In the genomic region with DNA sequence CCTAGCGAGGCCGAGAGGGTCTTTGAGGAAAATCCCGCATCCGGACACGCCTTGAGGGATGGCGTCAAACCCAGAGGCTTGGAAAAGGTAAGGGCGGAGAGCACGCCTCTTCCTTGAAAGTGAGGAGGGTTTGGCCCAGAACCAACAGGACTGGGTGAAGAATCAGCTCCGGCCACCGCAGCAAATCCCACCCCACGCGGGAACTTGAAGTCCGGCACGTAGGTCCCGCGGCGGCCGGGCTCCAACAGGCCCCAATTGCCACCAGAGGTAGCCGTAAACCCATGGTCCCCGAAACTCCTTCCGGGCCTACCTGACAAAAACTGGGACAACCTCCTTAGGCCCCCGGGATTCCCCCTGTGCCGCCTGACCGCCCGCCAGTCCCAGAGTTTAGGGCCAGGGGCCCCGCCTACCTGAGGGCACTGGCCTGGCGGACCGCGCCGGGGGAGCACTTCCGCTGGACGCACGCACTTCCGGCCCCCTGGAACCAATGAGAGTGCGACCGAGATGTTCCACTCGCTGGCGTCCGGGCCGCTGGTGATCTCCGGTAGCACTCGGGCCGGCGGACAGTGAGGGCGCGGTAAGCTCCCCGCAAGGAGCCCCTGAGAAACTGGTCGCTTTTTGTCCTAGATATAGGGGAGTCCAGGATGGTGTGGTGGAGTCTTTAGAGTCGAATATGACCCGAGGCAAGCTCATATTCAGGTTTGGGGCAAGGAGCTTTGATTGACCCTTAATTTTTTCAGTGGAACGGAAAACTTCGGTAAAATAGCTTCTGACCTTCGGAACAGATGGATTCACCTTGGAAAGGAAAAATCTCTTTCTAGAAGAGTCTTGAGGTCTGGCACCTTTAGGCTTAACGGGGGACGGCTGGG, we compare ENCODE assay signal across 8 cellular contexts. TPM values are rescaled to one million over a fixed set of nuclear protein-coding genes. Genes with fewer than 3 reads are reported as not detected.
DNase-seq lines count a peak whose midpoint lies in the region; ATAC-seq, FAIRE-seq and TF ChIP-seq lines count a peak whose summit lies in the region.

Gene LZIC (minus strand): TSS at position 453 of the 869 bp plus-strand sequence. CDS start 6,772 bp downstream, outside the sequence.
Gene NMNAT1 (plus strand): TSS at position 537 of the 869 bp plus-strand sequence. CDS start 28,599 bp downstream, outside the sequence.

- no peaks in the 10 kb centered on the region for H3K9me3 Mint-ChIP-seq in dendritic cell treated with granulocyte-macrophage colony-stimulating factor and Interleukin-4, amounts not matched to agents 40 ng/mL and 50 ng/mL, for 4 days

- no peaks in the 10 kb centered on the region for H3K27me3 ChIP-seq in BLaER1 treated with 17β-estradiol and CSF1 and Interleukin-3, amounts not matched to agents 10 nM and 100 nM
- no peaks in the 10 kb centered on the region; a peak in 2 of 5 replicates for H3K27me3 ChIP-seq in HepG2 (ENCODE audit: control insufficient read depth in 1 of 2, insufficient read depth in 2 of 2, low read length in 2 of 2)

- peak; percentile 87 to 97 for TF ChIP-seq POLR2A in HepG2 (IDR thresholded peaks at IDR 0.05; ENCODE audit: insufficient read depth in 1 of 2, low read depth in 2 of 2, low read length in 2 of 2)

- peak within 1 kb of the TSS; percentile 87 for H3K4me3 Mint-ChIP-seq in dendritic cell treated with granulocyte-macrophage colony-stimulating factor and Interleukin-4, amounts not matched to agents 40 ng/mL and 50 ng/mL, for 4 days

- intact Hi-C loops in dendritic cell treated with granulocyte-macrophage colony-stimulating factor and Interleukin-4, amounts not matched to agents 40 ng/mL and 50 ng/mL, for 4 days (cut with micrococcal nuclease) = loop anchor here (2.0 kb wide), 2 partner anchors 68 to 90 kb away; partner anchors contain the start of gene UBE4B
- intact Hi-C loops in HepG2 (cut with micrococcal nuclease; ENCODE audit: unreplicated experiment) = loop anchor here (1.0 to 5.0 kb wide), 4 partner anchors 28 to 90 kb away; partner anchors contain the start of gene UBE4B

- TF ChIP-seq CTCF in HepG2 (CRISPR knock-in tag; IDR thresholded peaks at IDR 0.05) = no peak

- H3K4me1 ChIP-seq in BLaER1 treated with 17β-estradiol and CSF1 and Interleukin-3, amounts not matched to agents 10 nM and 100 nM = peaks cover 8 to 20% (median 17%) of the 10 kb centered on the region in 10 experiments; a peak in 16 of 20 replicates
- H3K4me1 ChIP-seq in HepG2 (ENCODE audit: insufficient read depth, low read length) = peaks cover 49% of the 10 kb centered on the region

- DNase-seq in NCI-H748 (lab: John Stamatoyannopoulos, UW; ENCODE audit: unreplicated experiment) (peak; percentile 88), HepG2 (ENCODE audit: low spot score) (peak; percentile 87)
- peak; percentile 83 to 85 for DNase-seq in activated CD4-positive, alpha-beta T cell treated with anti-CD3 and anti-CD28 coated beads, Interleukin-2, amount 50 U/mL, for 24 hours (ENCODE audit: low read depth in 1 of 2, low spot score in 1 of 2)
- DNase-seq in stimulated activated CD4-positive, alpha-beta T cell treated with anti-CD3 and anti-CD28 coated beads, Interleukin-2, amount 100 ng/mL, for 4 hours (ENCODE audit: low read depth) = peak; percentile 76

- peak within 1 kb of the TSS; percentile 97 for H3K27ac Mint-ChIP-seq in dendritic cell treated with granulocyte-macrophage colony-stimulating factor and Interleukin-4, amounts not matched to agents 40 ng/mL and 50 ng/mL, for 4 days

- peaks cover 0 to 47% (median 20%) of the 10 kb centered on the region in 11 experiments; a peak in 19 of 22 replicates for H3K36me3 ChIP-seq in BLaER1 treated with 17β-estradiol and CSF1 and Interleukin-3, amounts not matched to agents 10 nM and 100 nM
- peaks cover 0 to 15% of the 10 kb centered on the region in 2 experiments; a peak in 1 of 5 replicates for H3K36me3 ChIP-seq in HepG2 (replicated peaks in 1 of 2; ENCODE audit: control insufficient read depth in 1 of 2, insufficient read depth in 2 of 2, low read length in 2 of 2)

- H3K36me3 Mint-ChIP-seq in dendritic cell treated with granulocyte-macrophage colony-stimulating factor and Interleukin-4, amounts not matched to agents 40 ng/mL and 50 ng/mL, for 4 days (ENCODE audit: low read depth) = peaks cover 47% of the 10 kb centered on the region

- H3K79me2 ChIP-seq in HepG2 (ENCODE audit: insufficient read depth, low read length) = peaks cover 20% of the 10 kb centered on the region

- H3K4me3 ChIP-seq in BLaER1 treated with 17β-estradiol and CSF1 and Interleukin-3, amounts not matched to agents 10 nM and 100 nM = peak within 1 kb of the TSS; percentile 73 to 98 (median 82)
- H3K4me3 ChIP-seq in HepG2 (replicated peaks in 1 of 3; ENCODE audit: insufficient read depth in 1 of 3, low read depth in 2 of 3, low read length in 3 of 3) = peak within 1 kb of the TSS; percentile 70 to 95 (median 92)

- peak; percentile 49 to 57; a peak in 2 of 4 replicates for TF ChIP-seq EP300 in HepG2 (IDR thresholded peaks at IDR 0.05; ENCODE audit: low read depth in 2 of 2, low read length in 2 of 2)
- TF ChIP-seq EP300 in HepG2 (CRISPR knock-in tag; IDR thresholded peaks at IDR 0.05; ENCODE audit: borderline replicate concordance) = no peak; the same call in 1 of the 2 replicates

- peak; percentile 90 for ATAC-seq in GM19328 (IDR thresholded peaks at IDR 0.05; ENCODE audit: unreplicated experiment)
- ATAC-seq in HG03460 (IDR thresholded peaks at IDR 0.05; ENCODE audit: unreplicated experiment) = peak; percentile 92
- ATAC-seq in HepG2 = peak; percentile 98

- H3K4me1 Mint-ChIP-seq in dendritic cell treated with granulocyte-macrophage colony-stimulating factor and Interleukin-4, amounts not matched to agents 40 ng/mL and 50 ng/mL, for 4 days (ENCODE audit: low read depth) = peaks cover 22% of the 10 kb centered on the region

- POLR2A ChIA-PET in HepG2 (lab: Yijun Ruan, JAX) = interaction anchor here (0.5 to 4.3 kb wide), 22 partner anchors 8 to 267 kb away, joined by 3 to 67 read pairs (median 4); partner anchors contain the start of genes KIF1B and UBE4B

- H3K9me3 ChIP-seq in BLaER1 treated with 17β-estradiol and CSF1 and Interleukin-3, amounts not matched to agents 10 nM and 100 nM (replicated peaks in 1 of 11) = no peaks in the 10 kb centered on the region
- H3K9me3 ChIP-seq in HepG2 (ENCODE audit: low read length) = no peaks in the 10 kb centered on the region

- CTCF ChIA-PET in HepG2 (lab: Yijun Ruan, JAX; ENCODE audit: low intra/inter-chr PET ratio, low total read pairs) = interaction anchor here (1.2 to 2.7 kb wide), 2 partner anchors 68 to 90 kb away, joined by 3 to 39 read pairs; partner anchors contain the start of gene UBE4B

- TF ChIP-seq RAD21 in HepG2 (CRISPR knock-in tag; IDR thresholded peaks at IDR 0.05) = peak; percentile 68

- no peaks in the 10 kb centered on the region for H3K27me3 Mint-ChIP-seq in dendritic cell treated with granulocyte-macrophage colony-stimulating factor and Interleukin-4, amounts not matched to agents 40 ng/mL and 50 ng/mL, for 4 days

- in situ Hi-C loops in HepG2 (cut with HindIII; ENCODE audit: extremely low pct_ligation_motif_present, low pct_unique_long_range_greater_than_20kb) = loop anchor here (5.0 kb wide), 2 partner anchors 71 to 89 kb away; partner anchors contain the start of gene UBE4B

- FAIRE-seq in HepG2 (lab: Jason Lieb, UNC) = peak; percentile 57

- peak within 1 kb of the TSS; percentile 75 to 92 (median 87) for H3K4me2 ChIP-seq in BLaER1 treated with 17β-estradiol and CSF1 and Interleukin-3, amounts not matched to agents 10 nM and 100 nM
- peak within 1 kb of the TSS; percentile 86 for H3K4me2 ChIP-seq in HepG2 (ENCODE audit: low read depth, low read length)

- no TSS peak for BruUV-seq in HepG2 (replicated peaks; lab: Mats Ljungman, UMichigan)

- H3K9ac ChIP-seq in BLaER1 treated with 17β-estradiol and CSF1 and Interleukin-3, amounts not matched to agents 10 nM and 100 nM = peak within 1 kb of the TSS; percentile 89 to 99 (median 96)
- peak within 1 kb of the TSS; percentile 93 for H3K9ac ChIP-seq in HepG2 (ENCODE audit: insufficient read depth, low read depth, low read length)

- no peaks in the 10 kb centered on the region for H4K20me1 ChIP-seq in BLaER1 treated with 17β-estradiol and CSF1 and Interleukin-3, amounts not matched to agents 10 nM and 100 nM
- no peaks in the 10 kb centered on the region for H4K20me1 ChIP-seq in HepG2 (ENCODE audit: insufficient read depth, low read length)

- H3K27ac ChIP-seq in BLaER1 treated with 17β-estradiol and CSF1 and Interleukin-3, amounts not matched to agents 10 nM and 100 nM = peak within 1 kb of the TSS; percentile 86 to 97 (median 92)
- peak within 1 kb of the TSS; percentile 91 for H3K27ac ChIP-seq in HepG2 (ENCODE audit: extremely low read length, insufficient read depth, low read length)

- H2AFZ ChIP-seq in HepG2 (ENCODE audit: low read length) = peak within 1 kb of the TSS; percentile 33

- 1% methylated on average over 16 of the region's 55 CpGs for WGBS in HepG2 (ENCODE audit: low lambda C conversion rate)

RNA-seq across cellular contexts. Expression of gene LZIC, which starts in this region (rescaled TPM):
- 71.8 and 119 TPM in 2 replicates for total RNA-seq in HepG2 (2016; rRNA removed; fragmentation: Illumina TruSeq; extraction: Trizol)
- 53.5 and 59.6 TPM in 2 replicates for total RNA-seq in HepG2 (2016; cell fraction: cytosol; rRNA removed; fragmentation: Illumina TruSeq; extraction: Trizol; ENCODE audit: low read depth)
- total RNA-seq in HepG2 (2016; cell fraction: insoluble cytoplasmic fraction; rRNA removed; fragmentation: Illumina TruSeq; extraction: Trizol) = 69.8 and 119 TPM in 2 replicates
- 70.4 and 80.8 TPM in 2 replicates for total RNA-seq in HepG2 (2016; cell fraction: membrane; rRNA removed; fragmentation: Illumina TruSeq; extraction: Trizol)
- 28.4 and 29.3 TPM in 2 replicates for total RNA-seq in HepG2 (2016; cell fraction: nucleus; rRNA removed; fragmentation: Illumina TruSeq; extraction: Trizol)
- polyA plus RNA-seq in HepG2 (2011; rRNA removed) = 17.2 and 25.2 TPM in 2 replicates
- 9.2 and 15.1 TPM in 2 replicates for polyA plus RNA-seq in HepG2 (2011; cell fraction: cytosol; rRNA removed)
- 4.6 and 6.2 TPM in 2 replicates for polyA plus RNA-seq in HepG2 (2011; cell fraction: nucleus; rRNA removed)
- polyA plus RNA-seq in HepG2 (2012) = 33.4 and 46.4 TPM in 2 replicates
- polyA plus RNA-seq in HepG2 (2016; cell fraction: cytosol; fragmentation: Illumina TruSeq; extraction: Trizol; ENCODE audit: low read depth) = 40.3 and 68.0 TPM in 2 replicates
- 101 and 109 TPM in 2 replicates for polyA plus RNA-seq in HepG2 (2016; cell fraction: insoluble cytoplasmic fraction; fragmentation: Illumina TruSeq; extraction: Trizol; ENCODE audit: low read depth)
- 50.9 and 64.5 TPM in 2 replicates for polyA plus RNA-seq in HepG2 (2016; cell fraction: membrane; fragmentation: Illumina TruSeq; extraction: Trizol; ENCODE audit: low read depth)
- polyA plus RNA-seq in HepG2 (2016; cell fraction: nucleus; fragmentation: Illumina TruSeq; extraction: Trizol; ENCODE audit: insufficient read depth, low read depth) = 41.7 and 43.7 TPM in 2 replicates
- polyA minus RNA-seq in HepG2 (2011; rRNA and poly(A)+ RNA removed; ENCODE audit: low replicate concordance) = 7.7 and 9.9 TPM in 2 replicates
- polyA minus RNA-seq in HepG2 (2011; cell fraction: cytosol; rRNA and poly(A)+ RNA removed) = 17.2 and 17.4 TPM in 2 replicates
- polyA minus RNA-seq in HepG2 (2011; cell fraction: nucleus; rRNA and poly(A)+ RNA removed) = 12.1 and 14.7 TPM in 2 replicates

RNA-seq across cellular contexts. Expression of gene NMNAT1, which starts in this region (rescaled TPM):
- total RNA-seq in HepG2 (2016; rRNA removed; fragmentation: Illumina TruSeq; extraction: Trizol) = 12.2 and 14.5 TPM in 2 replicates
- 6.7 and 7.9 TPM in 2 replicates for total RNA-seq in HepG2 (2016; cell fraction: cytosol; rRNA removed; fragmentation: Illumina TruSeq; extraction: Trizol; ENCODE audit: low read depth)
- total RNA-seq in HepG2 (2016; cell fraction: insoluble cytoplasmic fraction; rRNA removed; fragmentation: Illumina TruSeq; extraction: Trizol) = 12.6 and 15.6 TPM in 2 replicates
- total RNA-seq in HepG2 (2016; cell fraction: membrane; rRNA removed; fragmentation: Illumina TruSeq; extraction: Trizol) = 7.0 and 8.2 TPM in 2 replicates
- 6.1 and 8.7 TPM in 2 replicates for total RNA-seq in HepG2 (2016; cell fraction: nucleus; rRNA removed; fragmentation: Illumina TruSeq; extraction: Trizol)
- 5.4 and 5.6 TPM in 2 replicates for polyA plus RNA-seq in HepG2 (2011; rRNA removed)
- polyA plus RNA-seq in HepG2 (2011; cell fraction: cytosol; rRNA removed) = 3.9 and 4.7 TPM in 2 replicates
- polyA plus RNA-seq in HepG2 (2011; cell fraction: nucleus; rRNA removed) = 2.7 and 2.9 TPM in 2 replicates
- 5.8 and 11.4 TPM in 2 replicates for polyA plus RNA-seq in HepG2 (2012)
- polyA plus RNA-seq in HepG2 (2016; cell fraction: cytosol; fragmentation: Illumina TruSeq; extraction: Trizol; ENCODE audit: low read depth) = 1.5 and 1.8 TPM in 2 replicates
- 9.4 and 9.5 TPM in 2 replicates for polyA plus RNA-seq in HepG2 (2016; cell fraction: insoluble cytoplasmic fraction; fragmentation: Illumina TruSeq; extraction: Trizol; ENCODE audit: low read depth)
- polyA plus RNA-seq in HepG2 (2016; cell fraction: membrane; fragmentation: Illumina TruSeq; extraction: Trizol; ENCODE audit: low read depth) = 2.7 and 3.0 TPM in 2 replicates
- polyA plus RNA-seq in HepG2 (2016; cell fraction: nucleus; fragmentation: Illumina TruSeq; extraction: Trizol; ENCODE audit: insufficient read depth, low read depth) = 7.0 and 7.5 TPM in 2 replicates
- 9.3 and 11.0 TPM in 2 replicates for polyA minus RNA-seq in HepG2 (2011; rRNA and poly(A)+ RNA removed; ENCODE audit: low replicate concordance)
- polyA minus RNA-seq in HepG2 (2011; cell fraction: cytosol; rRNA and poly(A)+ RNA removed) = 4.8 and 5.8 TPM in 2 replicates
- polyA minus RNA-seq in HepG2 (2011; cell fraction: nucleus; rRNA and poly(A)+ RNA removed) = 10.2 and 12.2 TPM in 2 replicates

Comparison
In these comparisons a context has a peak if more than half of its experiments do, and no peak if none do; other contexts are left out.
1. Peak in every context shown above with its lines: DNase-seq, ATAC-seq, H3K4me3 ChIP-seq and H3K27ac ChIP-seq.